8 cellular contexts compared by ENCODE assay signal in the genomic region with DNA sequence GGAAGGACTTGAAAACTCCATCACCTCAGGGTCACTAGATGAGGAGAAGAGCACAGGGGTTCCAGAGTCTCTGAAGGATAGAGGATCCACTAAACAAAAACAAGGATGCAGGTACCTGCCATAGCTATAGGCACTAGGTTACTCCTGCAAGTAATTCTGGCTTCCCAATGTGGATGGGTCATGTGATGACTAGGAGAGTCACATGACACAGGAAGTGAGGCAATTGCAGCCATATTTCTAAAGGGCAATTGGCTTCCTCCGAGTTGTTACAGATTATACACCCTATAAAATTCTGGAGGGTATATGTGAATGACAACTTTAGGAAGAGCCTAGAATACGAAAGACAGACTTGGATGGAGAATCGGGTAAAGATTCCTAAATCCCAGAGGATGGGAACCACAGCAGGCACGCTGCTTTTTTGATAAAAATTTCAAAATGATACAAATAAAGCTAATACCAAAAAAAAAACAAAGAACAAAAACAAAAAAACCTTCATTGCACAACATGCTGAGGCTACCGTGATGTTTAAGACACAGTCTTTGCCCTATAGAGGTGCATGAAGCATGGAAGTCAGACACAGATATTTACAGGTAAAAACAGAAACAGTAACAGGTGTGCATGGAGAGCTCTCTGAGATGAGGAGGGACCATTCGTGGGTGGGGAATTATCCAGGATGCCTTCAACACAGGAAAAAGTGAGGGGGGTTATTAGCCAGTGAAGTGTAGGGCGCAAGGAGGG. TPM values are rescaled to one million over a fixed set of nuclear protein-coding genes. Genes with fewer than 3 reads are reported as not detected.
DNase-seq lines count a peak whose midpoint lies in the region; ATAC-seq and TF ChIP-seq lines count a peak whose summit lies in the region.

No MANE protein-coding gene starts in this region.

- H3K4me1 Mint-ChIP-seq in CD8-positive, alpha-beta T cell (ENCODE audit: low read depth) = peaks cover 10% of the 10 kb centered on the region

- intact Hi-C loops in stomach (cut with DNase I; ENCODE audit: low total_unique reads) = no loop called here
- intact Hi-C loops in CD8-positive, alpha-beta T cell (cut with DNase I, micrococcal nuclease) = no loop called here

- no peak overlapping the region for H3K27ac Mint-ChIP-seq in CD8-positive, alpha-beta T cell

- peaks cover 7% of the 10 kb centered on the region for H3K36me3 Mint-ChIP-seq in CD8-positive, alpha-beta T cell

- CTCF ChIA-PET in SK-N-SH (lab: Yijun Ruan, JAX) = interaction anchor here (0.6 to 2.7 kb wide), 6 partner anchors 9 to 129 kb away, joined by 3 to 9 read pairs (median 6); a partner anchor contains a TSS
- CTCF ChIA-PET in CD8-positive, alpha-beta T cell (lab: Charles Lee) = interaction anchor here (1.2 to 2.3 kb wide), 3 partner anchors 8 to 51 kb away, joined by 3 to 10 read pairs (median 3); a partner anchor contains a TSS

- H3K4me1 ChIP-seq in HUES48 (ENCODE audit: control insufficient read depth, insufficient read depth, low read length) = no peaks in the 10 kb centered on the region
- H3K4me1 ChIP-seq in SK-N-SH (ENCODE audit: control insufficient read depth in 1 of 2, insufficient read depth in 2 of 2, low read depth in 1 of 2, low read length in 1 of 2) = peaks cover 0 to 14% of the 10 kb centered on the region in 2 experiments; a peak in 2 of 4 replicates
- peaks cover 15 to 22% of the 10 kb centered on the region in 2 donors for H3K4me1 ChIP-seq in mucosa of rectum (ENCODE audit: control insufficient read depth in 2 of 2, insufficient read depth in 2 of 2, low read length in 2 of 2)
- peaks cover 5 to 14% (median 9%) of the 10 kb centered on the region in 4 donors for H3K4me1 ChIP-seq in stomach
- peaks cover 4% of the 10 kb centered on the region for H3K4me1 ChIP-seq in CD8-positive, alpha-beta T cell (ENCODE audit: insufficient read depth, low read length)

- H3K27me3 ChIP-seq in HUES48 (ENCODE audit: control insufficient read depth, insufficient read depth, low read length) (no peaks in the 10 kb centered on the region), SK-N-SH (ENCODE audit: insufficient read depth) (no peaks in the 10 kb centered on the region), mucosa of rectum (ENCODE audit: control insufficient read depth in 2 of 2, insufficient read depth in 2 of 2, low read length in 2 of 2) (no peaks in the 10 kb centered on the region), stomach (no peaks in the 10 kb centered on the region)
- no peaks in the 10 kb centered on the region for H3K27me3 ChIP-seq in CD8-positive, alpha-beta T cell (ENCODE audit: insufficient read depth, low read length)

- no peaks in the 10 kb centered on the region for H3K9me2 ChIP-seq in SK-N-SH

- H3K79me2 ChIP-seq in SK-N-SH (ENCODE audit: insufficient read depth) = peaks cover 9% of the 10 kb centered on the region; the same call in 1 of the 2 replicates

- no peak for TF ChIP-seq CTCF in SK-N-SH (IDR thresholded peaks at IDR 0.05)
- no peak for TF ChIP-seq CTCF in epithelial cell of esophagus (IDR thresholded peaks at IDR 0.05; ENCODE audit: insufficient read depth, low read depth, low read length, missing control alignments)
- TF ChIP-seq CTCF in stomach (IDR thresholded peaks at IDR 0.05) = no peak
- no peak for TF ChIP-seq CTCF in CD8-positive, alpha-beta T cell (IDR thresholded peaks at IDR 0.05)

- ATAC-seq in CD8-positive, alpha-beta T cell = no peak

- H3K9me3 Mint-ChIP-seq in CD8-positive, alpha-beta T cell = no peaks in the 10 kb centered on the region

- H3K27me3 Mint-ChIP-seq in CD8-positive, alpha-beta T cell (ENCODE audit: low read depth) = no peaks in the 10 kb centered on the region

- no peaks in the 10 kb centered on the region for H4K20me1 ChIP-seq in SK-N-SH (ENCODE audit: insufficient read depth)

- H3K9ac ChIP-seq in HUES48 (ENCODE audit: low read depth, low read length) = no peak overlapping the region
- H3K9ac ChIP-seq in SK-N-SH = peak overlapping the region; percentile 20; the same call in 1 of the 2 replicates
- H3K9ac ChIP-seq in mucosa of rectum (ENCODE audit: low read depth in 1 of 2, low read length in 2 of 2) = no peak overlapping the region

- peak overlapping the region; percentile 76 for H2AFZ ChIP-seq in SK-N-SH (ENCODE audit: low read depth)

- H3K4me3 ChIP-seq in HUES48 (ENCODE audit: low read depth, low read length) (peak overlapping the region; percentile 40), SK-N-SH (ENCODE audit: low read depth in 2 of 2, low read length in 1 of 2) (peak overlapping the region in 1 of 2 experiments; percentile 33; a peak in 2 of 4 replicates), epithelial cell of esophagus (ENCODE audit: low read length) (no peak overlapping the region), mucosa of rectum (ENCODE audit: low read length in 2 of 2) (peak overlapping the region in 1 of 2 donors; percentile 48), stomach (peak overlapping the region in 1 of 4 donors; percentile 5)
- no peak overlapping the region for H3K4me3 ChIP-seq in CD8-positive, alpha-beta T cell (ENCODE audit: low read depth, low read length)

- peak; percentile 6 for DNase-seq in COR-L47 (lab: John Stamatoyannopoulos, UW)
- DNase-seq in SK-N-SH = peak; percentile 77
- DNase-seq in epithelial cell of esophagus (ENCODE audit: low read depth) = peak; percentile 64
- no peak for DNase-seq in stomach
- no peak for DNase-seq in CD8-positive, alpha-beta T cell
- DNase-seq in effector CD8-positive, alpha-beta T cell (lab: John Stamatoyannopoulos, UW) = no peak

- H3K4me3 Mint-ChIP-seq in CD8-positive, alpha-beta T cell = no peak overlapping the region

- no peaks in the 10 kb centered on the region for H3K9me3 ChIP-seq in HUES48 (ENCODE audit: control insufficient read depth, insufficient read depth, low read length)
- H3K9me3 ChIP-seq in SK-N-SH = no peaks in the 10 kb centered on the region
- no peaks in the 10 kb centered on the region for H3K9me3 ChIP-seq in mucosa of rectum (ENCODE audit: control insufficient read depth in 2 of 2, low read length in 2 of 2)
- H3K9me3 ChIP-seq in stomach = no peaks in the 10 kb centered on the region
- H3K9me3 ChIP-seq in CD8-positive, alpha-beta T cell (ENCODE audit: low read length) = no peaks in the 10 kb centered on the region

- WGBS in SK-N-SH (ENCODE audit: low lambda C conversion rate) = 29% methylated on average over 7 of the region's 7 CpGs
- WGBS in stomach, 5 donors = 35 to 43% (median 41%) methylated on average over 7 of the region's 7 CpGs

- peaks cover 12% of the 10 kb centered on the region for H3F3A ChIP-seq in SK-N-SH (replicated peaks; ENCODE audit: insufficient read depth)

- POLR2A ChIA-PET in SK-N-SH (lab: Yijun Ruan, JAX) = interaction anchor here (0.6 to 2.6 kb wide), 5 partner anchors 9 to 436 kb away, joined by 3 to 11 read pairs (median 5); a partner anchor contains a TSS
- POLR2A ChIA-PET in CD8-positive, alpha-beta T cell (lab: Charles Lee) = interaction anchor here (0.6 kb wide), 1 partner anchor 236 kb away, joined by 10 read pairs; no protein-coding TSS in a partner anchor

- TF ChIP-seq EP300 in SK-N-SH (IDR thresholded peaks at IDR 0.05; ENCODE audit: borderline replicate concordance in 1 of 2, low read depth in 1 of 2, low read length in 1 of 2) (no peak), stomach (IDR thresholded peaks at IDR 0.05) (no peak)

- no peak; the same call in 1 of the 2 replicates for TF ChIP-seq RAD21 in SK-N-SH (IDR thresholded peaks at IDR 0.05; ENCODE audit: low read length)

- H3K27ac ChIP-seq in HUES48 (ENCODE audit: low read depth, low read length) (no peak overlapping the region), SK-N-SH (ENCODE audit: low read depth in 2 of 2, low read length in 1 of 2) (peak overlapping the region in 1 of 2 experiments; percentile 71; a peak in 2 of 4 replicates), mucosa of rectum (ENCODE audit: low read depth in 2 of 2, low read length in 2 of 2) (peak overlapping the region; percentile 86 to 87), stomach (peak overlapping the region in 1 of 5 donors; percentile 5)
- H3K27ac ChIP-seq in CD8-positive, alpha-beta T cell (ENCODE audit: low read depth, low read length) = no peak overlapping the region

- TF ChIP-seq POLR2A in stomach (IDR thresholded peaks at IDR 0.05) = no peak

- H3K4me2 ChIP-seq in SK-N-SH = peak overlapping the region; percentile 5

- peaks cover 11% of the 10 kb centered on the region; the same call in 1 of the 2 replicates for H3K36me3 ChIP-seq in HUES48 (ENCODE audit: control insufficient read depth, insufficient read depth, low read length)
- H3K36me3 ChIP-seq in SK-N-SH (replicated peaks in 1 of 2; ENCODE audit: control insufficient read depth in 1 of 2, insufficient read depth in 2 of 2, low read length in 1 of 2) = peaks cover 0 to 7% of the 10 kb centered on the region in 2 experiments
- peaks cover 0 to 5% of the 10 kb centered on the region in 2 donors for H3K36me3 ChIP-seq in mucosa of rectum (ENCODE audit: control insufficient read depth in 2 of 2, insufficient read depth in 2 of 2, low read length in 2 of 2)
- H3K36me3 ChIP-seq in stomach = peaks cover 0 to 19% (median 11%) of the 10 kb centered on the region in 4 donors
- no peaks in the 10 kb centered on the region for H3K36me3 ChIP-seq in CD8-positive, alpha-beta T cell (ENCODE audit: insufficient read depth, low read length)

RNA-seq across cellular contexts. Expression of a gene that starts 10.5 kb away (rescaled TPM):
- polyA plus RNA-seq in SK-N-SH (2012; rRNA removed) (79.1 TPM in 2 replicates), stomach (10 to 100 TPM; 48.3 to 71.1 (median 58.2) TPM)
- polyA plus RNA-seq in SK-N-SH (2012; cell fraction: cytosol; rRNA removed) = 38.5 and 57.4 TPM in 2 replicates
- 75.0 and 79.6 TPM in 2 replicates for polyA plus RNA-seq in SK-N-SH (2012; cell fraction: nucleus; rRNA removed)
- total RNA-seq in stomach = 10 to 100 TPM in 4 of 5 donors, 1 to 10 TPM in 1; 1.2 to 54.9 (median 25.2) TPM
- total RNA-seq in CD8-positive, alpha-beta T cell = 10 to 100 TPM; 24.4 to 25.8 TPM

RNA-seq across cellular contexts. Expression of a gene that starts 11.3 kb away (rescaled TPM):
- polyA plus RNA-seq in SK-N-SH (2012; rRNA removed) (124 and 162 TPM in 2 replicates), stomach (10 to 100 TPM; 11.0 to 27.9 (median 17.8) TPM)
- 61.2 and 79.2 TPM in 2 replicates for polyA plus RNA-seq in SK-N-SH (2012; cell fraction: cytosol; rRNA removed)
- 430 and 590 TPM in 2 replicates for polyA plus RNA-seq in SK-N-SH (2012; cell fraction: nucleus; rRNA removed)
- 10 to 100 TPM; 11.0 to 65.9 (median 25.4) TPM for total RNA-seq in stomach
- 10 to 100 TPM; 18.5 to 18.8 TPM for total RNA-seq in CD8-positive, alpha-beta T cell

RNA-seq across cellular contexts. Expression of a gene that starts 36.3 kb away (rescaled TPM):
- 20.0 and 30.6 TPM in 2 replicates for polyA plus RNA-seq in SK-N-SH (2012; rRNA removed)
- 17.9 and 26.4 TPM in 2 replicates for polyA plus RNA-seq in SK-N-SH (2012; cell fraction: cytosol; rRNA removed)
- polyA plus RNA-seq in SK-N-SH (2012; cell fraction: nucleus; rRNA removed) = 42.8 and 45.5 TPM in 2 replicates
- 10 to 100 TPM in 4 of 5 donors, 1 to 10 TPM in 1; 2.8 to 77.9 (median 19.6) TPM for total RNA-seq in stomach
- 10 to 100 TPM in 2 of 3 donors, 1 to 10 TPM in 1; 9.7 to 20.5 (median 11.6) TPM for polyA plus RNA-seq in stomach
- 1 to 10 TPM; 8.1 to 8.7 TPM for total RNA-seq in CD8-positive, alpha-beta T cell

RNA-seq across cellular contexts. Expression of a gene that starts 43.1 kb away (rescaled TPM):
- polyA plus RNA-seq in SK-N-SH (2012; rRNA removed) (193 and 225 TPM in 2 replicates), stomach (10 to 100 TPM; 25.8 to 48.4 (median 45.4) TPM)
- 115 and 149 TPM in 2 replicates for polyA plus RNA-seq in SK-N-SH (2012; cell fraction: cytosol; rRNA removed)
- 125 and 162 TPM in 2 replicates for polyA plus RNA-seq in SK-N-SH (2012; cell fraction: nucleus; rRNA removed)
- total RNA-seq in stomach = 10 to 100 TPM in 4 of 5 donors, 1 to 10 TPM in 1; 7.0 to 32.6 (median 24.1) TPM
- 10 to 100 TPM; 47.5 to 48.5 TPM for total RNA-seq in CD8-positive, alpha-beta T cell

RNA-seq across cellular contexts. Expression of a gene that starts 45.4 kb away (rescaled TPM):
- 12.3 and 12.7 TPM in 2 replicates for polyA plus RNA-seq in SK-N-SH (2012; rRNA removed)
- polyA plus RNA-seq in SK-N-SH (2012; cell fraction: cytosol; rRNA removed) = 3.4 and 6.0 TPM in 2 replicates
- 58.4 and 75.1 TPM in 2 replicates for polyA plus RNA-seq in SK-N-SH (2012; cell fraction: nucleus; rRNA removed)
- 10 to 100 TPM in 1 of 5 donors, 1 to 10 TPM in 1, under 1 TPM in 1, not detected in 2; 0.73 to 16.9 (median 5.4) TPM for total RNA-seq in stomach
- polyA plus RNA-seq in stomach = under 1 TPM; 0.58 to 0.68 (median 0.61) TPM
- 1 to 10 TPM; 1.1 TPM for total RNA-seq in CD8-positive, alpha-beta T cell

Comparison
In these comparisons a context has a peak if more than half of its experiments do, and no peak if none do; other contexts are left out.
1. DNase-seq: peak in COR-L47 (single experiment), SK-N-SH (single experiment) and epithelial cell of esophagus (single experiment); none in stomach (single experiment), CD8-positive, alpha-beta T cell (0 of 7) and effector CD8-positive, alpha-beta T cell (single experiment).
2. H3K27ac ChIP-seq: peak in mucosa of rectum (2 of 2); none in HUES48 (single experiment) and CD8-positive, alpha-beta T cell (single experiment).